Comparison of ENCODE assay signal across 8 cellular contexts in the genomic region with DNA sequence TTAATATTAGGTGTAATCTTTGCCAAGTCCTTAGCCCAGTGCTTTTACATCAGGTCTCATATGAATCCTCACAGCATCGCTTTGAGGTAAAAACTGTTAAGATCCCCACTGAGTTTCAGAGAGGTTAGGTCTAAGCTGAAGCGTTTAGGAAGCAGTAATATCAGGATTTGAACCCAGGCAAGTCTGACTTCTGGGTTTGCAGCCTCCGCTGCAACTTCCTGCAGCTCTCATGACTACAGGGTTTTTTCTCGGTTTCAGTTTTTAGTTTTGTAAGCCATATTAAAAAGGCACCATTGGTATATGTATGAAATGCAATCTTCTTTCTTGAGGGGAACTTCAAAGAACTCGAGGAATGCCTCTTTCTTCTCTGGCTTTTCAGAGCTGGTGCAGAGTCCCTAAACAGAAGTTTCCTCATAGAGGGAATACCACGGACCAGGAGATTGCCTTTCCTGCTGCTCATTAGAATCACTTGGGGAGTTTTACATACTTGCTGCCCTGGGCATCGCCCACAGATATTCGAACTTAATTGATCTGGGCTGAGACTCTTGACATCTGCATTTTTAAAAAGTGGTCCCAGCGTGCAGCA. TPM values are rescaled to one million over a fixed set of nuclear protein-coding genes. Genes with fewer than 3 reads are reported as not detected.
DNase-seq lines count a peak whose midpoint lies in the region; ATAC-seq lines count a peak whose summit lies in the region.

No MANE protein-coding gene starts in this region.

- peak; percentile 58 for DNase-seq in activated CD8-positive, alpha-beta memory T cell treated with anti-CD3 and anti-CD28 coated beads, Interleukin-2, amount 10 ng/mL, durations not matched to agents 7 days and 5 days
- DNase-seq in activated CD8-positive, alpha-beta memory T cell treated with anti-CD3 and anti-CD28 coated beads, Interleukin-2, amount 50 U/mL, for 4 hours: no peak
- DNase-seq in activated CD8-positive, alpha-beta T cell treated with anti-CD3 and anti-CD28 coated beads, Interleukin-2, amount 10 ng/mL, durations not matched to agents 7 days and 5 days: peak; percentile 28
- peak; percentile 13 to 47 for DNase-seq in stimulated activated naive CD8-positive, alpha-beta T cell treated with anti-CD3 and anti-CD28 coated beads, Interleukin-15, amount 100 ng/mL, for 72 hours
- DNase-seq in GDM1 (lab: John Stamatoyannopoulos, UW) (no peak), SHP77 (lab: John Stamatoyannopoulos, UW) (no peak), ecto neural progenitor cell (ENCODE audit: low spot score) (no peak)

- H3K4me3 Mint-ChIP-seq in activated CD8-positive, alpha-beta memory T cell treated with anti-CD3 and anti-CD28 coated beads, Interleukin-2, amount 10 ng/mL, durations not matched to agents 7 days and 5 days: peak overlapping the region; percentile 81
- peak overlapping the region; percentile 83 for H3K4me3 Mint-ChIP-seq in activated CD8-positive, alpha-beta T cell treated with anti-CD3 and anti-CD28 coated beads, Interleukin-2, amount 10 ng/mL, durations not matched to agents 7 days and 5 days
- H3K4me3 Mint-ChIP-seq in stimulated activated naive CD8-positive, alpha-beta T cell treated with anti-CD3 and anti-CD28 coated beads, Interleukin-15, amount 100 ng/mL, for 72 hours: peak overlapping the region; percentile 71 to 83

- H3K9me3 Mint-ChIP-seq in activated CD8-positive, alpha-beta memory T cell treated with anti-CD3 and anti-CD28 coated beads, Interleukin-2, amount 10 ng/mL, durations not matched to agents 7 days and 5 days (ENCODE audit: low read depth): no peaks in the 10 kb centered on the region
- H3K9me3 Mint-ChIP-seq in activated CD8-positive, alpha-beta T cell treated with anti-CD3 and anti-CD28 coated beads, Interleukin-2, amount 10 ng/mL, durations not matched to agents 7 days and 5 days (ENCODE audit: insufficient read depth): no peaks in the 10 kb centered on the region
- no peaks in the 10 kb centered on the region for H3K9me3 Mint-ChIP-seq in stimulated activated naive CD8-positive, alpha-beta T cell treated with anti-CD3 and anti-CD28 coated beads, Interleukin-15, amount 100 ng/mL, for 72 hours

- ATAC-seq in activated CD8-positive, alpha-beta memory T cell treated with anti-CD3 and anti-CD28 coated beads, Interleukin-2, amount 10 ng/mL, durations not matched to agents 7 days and 5 days: peak; percentile 48
- peak; percentile 43 for ATAC-seq in HG02943 (IDR thresholded peaks at IDR 0.05; ENCODE audit: low read depth, unreplicated experiment)
- ATAC-seq in activated CD8-positive, alpha-beta T cell treated with anti-CD3 and anti-CD28 coated beads, Interleukin-2, amount 10 ng/mL, durations not matched to agents 7 days and 5 days: peak; percentile 60
- ATAC-seq in stimulated activated naive CD8-positive, alpha-beta T cell treated with anti-CD3 and anti-CD28 coated beads, Interleukin-15, amount 100 ng/mL, for 72 hours: peak; percentile 83

- no peaks in the 10 kb centered on the region for H3K27me3 Mint-ChIP-seq in activated CD8-positive, alpha-beta memory T cell treated with anti-CD3 and anti-CD28 coated beads, Interleukin-2, amount 10 ng/mL, durations not matched to agents 7 days and 5 days
- no peaks in the 10 kb centered on the region for H3K27me3 Mint-ChIP-seq in activated CD8-positive, alpha-beta T cell treated with anti-CD3 and anti-CD28 coated beads, Interleukin-2, amount 10 ng/mL, durations not matched to agents 7 days and 5 days (ENCODE audit: low read depth)
- H3K27me3 Mint-ChIP-seq in stimulated activated naive CD8-positive, alpha-beta T cell treated with anti-CD3 and anti-CD28 coated beads, Interleukin-15, amount 100 ng/mL, for 72 hours: no peaks in the 10 kb centered on the region

- CTCF ChIA-PET in activated CD8-positive, alpha-beta memory T cell treated with anti-CD3 and anti-CD28 coated beads, Interleukin-2, amount 10 ng/mL, durations not matched to agents 7 days and 5 days (lab: Charles Lee): interaction anchor here (1.3 kb wide), 1 partner anchor 29 kb away, joined by 3 read pairs; no protein-coding TSS in a partner anchor
- CTCF ChIA-PET in activated CD8-positive, alpha-beta T cell treated with anti-CD3 and anti-CD28 coated beads, Interleukin-2, amount 10 ng/mL, durations not matched to agents 7 days and 5 days (lab: Charles Lee): interaction anchor here (1.3 to 1.7 kb wide), 3 partner anchors 12 to 210 kb away, joined by 3 to 6 read pairs (median 5); no protein-coding TSS in a partner anchor

- H3K27ac Mint-ChIP-seq in activated CD8-positive, alpha-beta memory T cell treated with anti-CD3 and anti-CD28 coated beads, Interleukin-2, amount 10 ng/mL, durations not matched to agents 7 days and 5 days: peak overlapping the region; percentile 94
- peak overlapping the region; percentile 88 for H3K27ac Mint-ChIP-seq in activated CD8-positive, alpha-beta T cell treated with anti-CD3 and anti-CD28 coated beads, Interleukin-2, amount 10 ng/mL, durations not matched to agents 7 days and 5 days
- peak overlapping the region; percentile 94 to 95 for H3K27ac Mint-ChIP-seq in stimulated activated naive CD8-positive, alpha-beta T cell treated with anti-CD3 and anti-CD28 coated beads, Interleukin-15, amount 100 ng/mL, for 72 hours

- peaks cover 78% of the 10 kb centered on the region for H3K4me1 Mint-ChIP-seq in activated CD8-positive, alpha-beta memory T cell treated with anti-CD3 and anti-CD28 coated beads, Interleukin-2, amount 10 ng/mL, durations not matched to agents 7 days and 5 days
- H3K4me1 Mint-ChIP-seq in activated CD8-positive, alpha-beta T cell treated with anti-CD3 and anti-CD28 coated beads, Interleukin-2, amount 10 ng/mL, durations not matched to agents 7 days and 5 days (ENCODE audit: low read depth): peaks cover 82% of the 10 kb centered on the region
- peaks cover 76% of the 10 kb centered on the region for H3K4me1 Mint-ChIP-seq in stimulated activated naive CD8-positive, alpha-beta T cell treated with anti-CD3 and anti-CD28 coated beads, Interleukin-15, amount 100 ng/mL, for 72 hours

- H3K36me3 Mint-ChIP-seq in activated CD8-positive, alpha-beta memory T cell treated with anti-CD3 and anti-CD28 coated beads, Interleukin-2, amount 10 ng/mL, durations not matched to agents 7 days and 5 days: peaks cover 24% of the 10 kb centered on the region
- peaks cover 23% of the 10 kb centered on the region for H3K36me3 Mint-ChIP-seq in activated CD8-positive, alpha-beta T cell treated with anti-CD3 and anti-CD28 coated beads, Interleukin-2, amount 10 ng/mL, durations not matched to agents 7 days and 5 days (ENCODE audit: low read depth)

- POLR2A ChIA-PET in activated CD8-positive, alpha-beta T cell treated with anti-CD3 and anti-CD28 coated beads, Interleukin-2, amount 10 ng/mL, durations not matched to agents 7 days and 5 days (lab: Charles Lee): interaction anchor here (0.7 kb wide), 1 partner anchor 95 kb away, joined by 3 read pairs; no protein-coding TSS in a partner anchor

RNA-seq across cellular contexts. Expression of gene MTM1, which starts 6.5 kb away (rescaled TPM):
- 10 to 100 TPM; 38.6 to 40.3 TPM for total RNA-seq in activated CD8-positive, alpha-beta memory T cell treated with anti-CD3 and anti-CD28 coated beads, Interleukin-2, amount 10 ng/mL, durations not matched to agents 7 days and 5 days
- 10 to 100 TPM; 28.7 to 34.8 TPM for total RNA-seq in activated CD8-positive, alpha-beta T cell treated with anti-CD3 and anti-CD28 coated beads, Interleukin-2, amount 10 ng/mL, durations not matched to agents 7 days and 5 days

Comparison
In these comparisons a context has a peak if more than half of its experiments do, and no peak if none do; other contexts are left out.
1. DNase-seq: peak in activated CD8-positive, alpha-beta memory T cell treated with anti-CD3 and anti-CD28 coated beads, Interleukin-2, amount 10 ng/mL, durations not matched to agents 7 days and 5 days (single experiment), activated CD8-positive, alpha-beta T cell treated with anti-CD3 and anti-CD28 coated beads, Interleukin-2, amount 10 ng/mL, durations not matched to agents 7 days and 5 days (single experiment) and stimulated activated naive CD8-positive, alpha-beta T cell treated with anti-CD3 and anti-CD28 coated beads, Interleukin-15, amount 100 ng/mL, for 72 hours (2 of 2); none in activated CD8-positive, alpha-beta memory T cell treated with anti-CD3 and anti-CD28 coated beads, Interleukin-2, amount 50 U/mL, for 4 hours (single experiment), GDM1 (single experiment), SHP77 (0 of 2) and ecto neural progenitor cell (single experiment).
2. Peak in every context shown above with its lines, with median percentiles within 50 percentile points of each other: ATAC-seq, H3K27ac Mint-ChIP-seq and H3K4me3 Mint-ChIP-seq.